30 cellular contexts compared by ENCODE assay signal in the genomic region with DNA sequence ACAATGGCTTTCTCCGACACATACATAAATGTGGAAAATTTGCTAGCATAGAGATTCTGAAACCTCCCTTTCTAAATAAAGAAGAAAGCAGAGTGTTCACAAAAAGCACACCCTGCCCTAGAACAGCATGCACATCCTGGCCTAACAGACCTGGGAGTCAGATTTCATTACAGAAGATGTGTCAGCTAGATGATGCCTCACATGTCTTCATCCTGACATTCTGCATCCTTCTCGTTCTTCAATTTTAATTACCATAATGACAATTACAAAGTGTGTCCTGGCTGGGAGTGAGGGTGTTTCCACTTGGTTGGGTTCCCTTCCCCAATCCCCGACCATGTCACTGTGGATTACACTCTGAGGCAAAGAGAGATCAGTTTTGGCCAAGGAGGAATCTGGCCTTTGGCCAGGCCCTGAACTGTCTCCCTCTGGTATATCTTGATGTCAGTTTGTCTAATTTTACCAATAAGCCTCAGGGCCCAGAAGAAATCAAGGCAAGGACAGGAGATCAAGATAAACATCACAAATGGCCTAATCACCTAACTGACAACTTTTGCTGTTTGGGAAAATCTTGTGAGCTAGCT.
DNase-seq lines count a peak whose midpoint lies in the region; ATAC-seq, FAIRE-seq and TF ChIP-seq lines count a peak whose summit lies in the region.
"Had no signal": no experiment of that assay in that cellular context is flagged by ENCODE, and none has a peak within 500 bp of the region (broad histone marks: within the 10 kb centered on the region; RNA-seq: fewer than 3 reads in every experiment).

No MANE protein-coding gene starts in this region.

- H3K4me3 ChIP-seq in adrenal gland, result no peak overlapping the region
- no peak overlapping the region for H3K4me3 ChIP-seq in parathyroid adenoma (ENCODE audit: low read depth, low read length)
- no peak overlapping the region for H3K4me3 ChIP-seq in mesendoderm (ENCODE audit: low read length)
- H3K4me3 ChIP-seq: A549, PC-9, SJCRH30 had no signal

- WGBS in adrenal gland, 4 donors, result 66 to 75% (median 68%) methylated on average over 3 of the region's 3 CpGs
- no CpG with 5 or more reads among the region's 3 CpGs for WGBS in mesendoderm (ENCODE audit: extremely low coverage, insufficient coverage, low lambda C conversion rate)

- H3K27me3 ChIP-seq in adrenal gland (no peaks in the 10 kb centered on the region), parathyroid adenoma (ENCODE audit: control insufficient read depth, insufficient read depth, low read length) (no peaks in the 10 kb centered on the region), mesendoderm (ENCODE audit: insufficient read depth, low read length, poor library complexity) (no peaks in the 10 kb centered on the region)
- H3K27me3 ChIP-seq: SJCRH30 had no signal

- H3K9ac ChIP-seq in parathyroid adenoma (no peak overlapping the region), mesendoderm (ENCODE audit: low read length) (no peak overlapping the region)

- H3K4me1 ChIP-seq in adrenal gland (replicated peaks in 1 of 2), result peaks cover 0 to 17% of the 10 kb centered on the region in 2 donors
- peaks cover 3% of the 10 kb centered on the region for H3K4me1 ChIP-seq in parathyroid adenoma
- H3K4me1 ChIP-seq in mesendoderm (ENCODE audit: control insufficient read depth, low read depth, low read length), result no peaks in the 10 kb centered on the region
- H3K4me1 ChIP-seq: A549, SJCRH30 had no signal

- H3K9me3 ChIP-seq in adrenal gland (replicated peaks in 1 of 3) (no peaks in the 10 kb centered on the region), parathyroid adenoma (ENCODE audit: control insufficient read depth, low read length) (no peaks in the 10 kb centered on the region)
- H3K9me3 ChIP-seq: A549, SJCRH30 had no signal

- H2AFZ ChIP-seq in parathyroid adenoma, result no peak overlapping the region
- H2AFZ ChIP-seq: PC-9 had no signal

- TF ChIP-seq CTCF in adrenal gland (IDR thresholded peaks at IDR 0.05) (no peak), parathyroid adenoma (IDR thresholded peaks at IDR 0.05) (no peak)

- ATAC-seq in GM19351 (IDR thresholded peaks at IDR 0.05; ENCODE audit: unreplicated experiment), result no peak
- ATAC-seq: A549, HCT116, Right ventricle myocardium inferior had no signal

- no peak overlapping the region for H2BK120ac ChIP-seq in mesendoderm (ENCODE audit: low read depth, low read length)

- no peak overlapping the region for H2BK5ac ChIP-seq in mesendoderm (ENCODE audit: low read length)

- peak; percentile 18 for FAIRE-seq in endometrium (lab: Jason Lieb, UNC)
- FAIRE-seq: A549, GM12891, GM19239 had no signal

- H3K79me2 ChIP-seq in parathyroid adenoma (peaks cover 5% of the 10 kb centered on the region), mesendoderm (ENCODE audit: control insufficient read depth, insufficient read depth, low read length) (no peaks in the 10 kb centered on the region)

- no peak overlapping the region for H4K8ac ChIP-seq in mesendoderm (ENCODE audit: low read depth, low read length)

- in situ Hi-C loops in G401 (cut with HindIII; ENCODE audit: low sequenced_read_pairs), result no loop called here

- no peak overlapping the region for H3K4ac ChIP-seq in mesendoderm (ENCODE audit: low read depth, low read length)

- H3K56ac ChIP-seq in mesendoderm (ENCODE audit: low read length), result no peak overlapping the region

- no peak overlapping the region for H3K18ac ChIP-seq in mesendoderm (ENCODE audit: low read length)

- no peak overlapping the region for H4K5ac ChIP-seq in mesendoderm (ENCODE audit: low read length)

- no peak overlapping the region for H2BK15ac ChIP-seq in mesendoderm (replicated peaks; ENCODE audit: low read depth)

- DNase-seq in G401 (ENCODE audit: low spot score) (peak; percentile 78), adrenal gland (peak in 4 of 7 donors; percentile 36 to 66 (median 48)), cortex of kidney (lab: John Stamatoyannopoulos, UW) (no peak), mesendoderm (no peak)
- no peak for DNase-seq in stimulated activated CD4-positive, alpha-beta T cell treated with anti-CD3 and anti-CD28 coated beads, Interleukin-12 subunit alpha, Interleukin-12 subunit beta, amount 100 ng/mL, for 4 hours
- DNase-seq: AML-193; CD4-positive, alpha-beta memory T cell; COR-L47; DMS53; GDM1; Karpas-422; NCI-H1092 treated with DMSO at 0.1 percent for 48 hours; NCI-H1436; NCI-H187 treated with DMSO at 0.1 percent for 48 hours; NCI-H2107; NCI-H446 treated with DMSO at 0.1 percent for 48 hours; NCI-H526; NCI-H82; NK-92 treated with Interleukin-12 subunit alpha and Interleukin-12 subunit beta, amount 100 ng/mL, for 24 hours; PC-9; SJCRH30 had no signal

- no peak overlapping the region for H3K23ac ChIP-seq in mesendoderm (ENCODE audit: low read length)

- H3K36me3 ChIP-seq in adrenal gland (replicated peaks in 1 of 2) (no peaks in the 10 kb centered on the region), parathyroid adenoma (ENCODE audit: control insufficient read depth, insufficient read depth, low read length) (no peaks in the 10 kb centered on the region), mesendoderm (ENCODE audit: control insufficient read depth, insufficient read depth, low read length) (no peaks in the 10 kb centered on the region)

- H2AK5ac ChIP-seq in mesendoderm (ENCODE audit: low read length), result no peak overlapping the region

- peak overlapping the region; percentile 15 for H3K4me2 ChIP-seq in parathyroid adenoma (ENCODE audit: low read length)
- H3K4me2 ChIP-seq in mesendoderm (ENCODE audit: low read length), result no peak overlapping the region
- H3K4me2 ChIP-seq: A549, PC-9 had no signal

- no peaks in the 10 kb centered on the region for H3K79me1 ChIP-seq in mesendoderm (ENCODE audit: low read length)

- intact Hi-C loops in adrenal gland (cut with DNase I), result no loop called here

- TF ChIP-seq POLR2A in adrenal gland (IDR thresholded peaks at IDR 0.05), result no peak

- H3K27ac ChIP-seq in adrenal gland, result no peak overlapping the region
- peak overlapping the region; percentile 52 for H3K27ac ChIP-seq in parathyroid adenoma
- no peak overlapping the region for H3K27ac ChIP-seq in mesendoderm (ENCODE audit: low read depth, low read length)
- H3K27ac ChIP-seq: A549, HL-60, PC-9, SJCRH30 had no signal

Comparison
In these comparisons a context has a peak if more than half of its experiments do, and no peak if none do; other contexts are left out.
1. DNase-seq: peak in G401 (single experiment) and adrenal gland (4 of 7); none in stimulated activated CD4-positive, alpha-beta T cell treated with anti-CD3 and anti-CD28 coated beads, Interleukin-12 subunit alpha, Interleukin-12 subunit beta, amount 100 ng/mL, for 4 hours (single experiment), cortex of kidney (single experiment) and mesendoderm (single experiment).